ENCODE assay signal across 8 cellular contexts in genomic region chr19:3761382-3762129, GRCh38. TPM values are rescaled to one million over a fixed set of nuclear protein-coding genes. Genes with fewer than 3 reads are reported as not detected.
A peak's percentile ranks its signal among the peaks of the same experiment; 100 is the strongest.
DNase-seq lines count a peak whose midpoint lies in the region; ATAC-seq and TF ChIP-seq lines count a peak whose summit lies in the region.

A gene with protein sequence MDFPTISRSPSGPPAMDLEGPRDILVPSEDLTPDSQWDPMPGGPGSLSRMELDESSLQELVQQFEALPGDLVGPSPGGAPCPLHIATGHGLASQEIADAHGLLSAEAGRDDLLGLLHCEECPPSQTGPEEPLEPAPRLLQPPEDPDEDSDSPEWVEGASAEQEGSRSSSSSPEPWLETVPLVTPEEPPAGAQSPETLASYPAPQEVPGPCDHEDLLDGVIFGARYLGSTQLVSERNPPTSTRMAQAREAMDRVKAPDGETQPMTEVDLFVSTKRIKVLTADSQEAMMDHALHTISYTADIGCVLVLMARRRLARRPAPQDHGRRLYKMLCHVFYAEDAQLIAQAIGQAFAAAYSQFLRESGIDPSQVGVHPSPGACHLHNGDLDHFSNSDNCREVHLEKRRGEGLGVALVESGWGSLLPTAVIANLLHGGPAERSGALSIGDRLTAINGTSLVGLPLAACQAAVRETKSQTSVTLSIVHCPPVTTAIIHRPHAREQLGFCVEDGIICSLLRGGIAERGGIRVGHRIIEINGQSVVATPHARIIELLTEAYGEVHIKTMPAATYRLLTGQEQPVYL (minus strand): TSS chr19:3761692. CDS start chr19:3760264, 1,428 bp downstream.

- H3K79me2 ChIP-seq in OCI-LY3 (ENCODE audit: low read length): peaks cover 37% of the 10 kb centered on the region

- peak within 1 kb of the TSS; percentile 100 for H3K27ac Mint-ChIP-seq in CD4-positive, alpha-beta memory T cell

- no peaks in the 10 kb centered on the region for H3K27me3 ChIP-seq in CD4-positive, alpha-beta memory T cell (ENCODE audit: insufficient read depth, low read length)
- no peaks in the 10 kb centered on the region for H3K27me3 ChIP-seq in IMR-90 (ENCODE audit: control insufficient read depth, insufficient read depth, low read length)
- no peaks in the 10 kb centered on the region for H3K27me3 ChIP-seq in OCI-LY3 (ENCODE audit: low read depth, low read length)

- H3K9me3 Mint-ChIP-seq in CD4-positive, alpha-beta memory T cell: peaks cover 0 to 3% (median 0%) of the 10 kb centered on the region in 8 donors

- peaks cover 46% of the 10 kb centered on the region for H3K4me1 ChIP-seq in CD4-positive, alpha-beta memory T cell (ENCODE audit: insufficient read depth, low read length)
- peaks cover 2% of the 10 kb centered on the region; the same call in 1 of the 2 replicates for H3K4me1 ChIP-seq in IMR-90 (ENCODE audit: control insufficient read depth, insufficient read depth, low read length)
- peaks cover 7% of the 10 kb centered on the region for H3K4me1 ChIP-seq in OCI-LY3 (ENCODE audit: low read length)

- peak within 1 kb of the TSS; percentile 93 for H2BK5ac ChIP-seq in IMR-90 (ENCODE audit: low read depth, low read length, poor library complexity, severe bottlenecking)

- POLR2A ChIA-PET in CD4-positive, alpha-beta memory T cell (lab: Charles Lee; ENCODE audit: partially characterized antibody): interaction anchor here (0.6 to 3.8 kb wide), 28 partner anchors 9 to 1207 kb away, joined by 3 to 46 read pairs (median 7); partner anchors contain the start of genes DAPK3, DOHH, EEF2 and KDM4B
- POLR2A ChIA-PET in IMR-90 (lab: Charles Lee; ENCODE audit: unreplicated experiment): no interaction called here

- peak within 1 kb of the TSS; percentile 96 for H2AK5ac ChIP-seq in IMR-90 (ENCODE audit: low read depth, low read length)

- dilution Hi-C loops in IMR-90 (cut with HindIII; ENCODE audit: low sequenced_read_pairs, unreplicated experiment): no loop called here

- peak within 1 kb of the TSS; percentile 41; the same call in 1 of the 2 replicates for H2BK120ac ChIP-seq in IMR-90 (ENCODE audit: low read depth, low read length)

- peak; percentile 76 for TF ChIP-seq CTCF in IMR-90 (conservative IDR thresholded peaks at IDR 0.05; ENCODE audit: low read depth, low read length)
- peak; percentile 88 for TF ChIP-seq CTCF in OCI-LY3 (IDR thresholded peaks at IDR 0.05; ENCODE audit: low read depth, low read length)

- peak; percentile 90 to 94 (median 92) for DNase-seq in CD4-positive, alpha-beta memory T cell
- DNase-seq in IMR-90 (peak; percentile 83), activated T-cell treated with anti-CD3 and anti-CD28 coated beads for 24 hours (ENCODE audit: low read depth) (peak; percentile 95), epithelial cell of prostate (ENCODE audit: low read depth, low spot score) (peak; percentile 14), mucosa of gallbladder (ENCODE audit: low spot score) (peak; percentile 92)
- DNase-seq in stimulated activated CD8-positive, alpha-beta memory T cell treated with anti-CD3 and anti-CD28 coated beads, Interleukin-4, amount 100 ng/mL, for 24 hours (ENCODE audit: low read depth): peak; percentile 95

- peak within 1 kb of the TSS; percentile 96 to 99 (median 98) for H3K4me3 Mint-ChIP-seq in CD4-positive, alpha-beta memory T cell

- peaks cover 18 to 36% of the 10 kb centered on the region in 2 experiments for H3K79me1 ChIP-seq in IMR-90 (ENCODE audit: low read depth in 1 of 2, low read length in 2 of 2)

- peak within 1 kb of the TSS; percentile 25; the same call in 1 of the 3 replicates for H2BK15ac ChIP-seq in IMR-90 (ENCODE audit: low read depth, low read length)

- peaks cover 19 to 61% (median 35%) of the 10 kb centered on the region in 4 donors for H3K4me1 Mint-ChIP-seq in CD4-positive, alpha-beta memory T cell

- H3K4me3 ChIP-seq in CD4-positive, alpha-beta memory T cell (ENCODE audit: low read length in 2 of 2): peak within 1 kb of the TSS; percentile 91 to 98
- H3K4me3 ChIP-seq in IMR-90 (ENCODE audit: insufficient read depth, low read depth, low read length): peak within 1 kb of the TSS; percentile 87
- peak within 1 kb of the TSS; percentile 96 for H3K4me3 ChIP-seq in OCI-LY3 (ENCODE audit: low read length)

- H3K9me3 ChIP-seq in CD4-positive, alpha-beta memory T cell (ENCODE audit: control insufficient read depth in 1 of 2, low read length in 2 of 2): no peaks in the 10 kb centered on the region
- no peaks in the 10 kb centered on the region for H3K9me3 ChIP-seq in IMR-90 (ENCODE audit: control insufficient read depth, insufficient read depth, low read length)
- no peaks in the 10 kb centered on the region for H3K9me3 ChIP-seq in OCI-LY3 (ENCODE audit: insufficient read depth, low read length)

- peaks cover 0 to 2% of the 10 kb centered on the region in 2 donors for H3K27me3 Mint-ChIP-seq in CD4-positive, alpha-beta memory T cell

- ATAC-seq in GM21367 (IDR thresholded peaks at IDR 0.05; ENCODE audit: unreplicated experiment) (peak; percentile 36), IMR-90 (ENCODE audit: low read depth) (peak; percentile 62)

- H3K9me1 ChIP-seq in IMR-90 (ENCODE audit: insufficient read depth, low read length): peaks cover 3% of the 10 kb centered on the region; the same call in 1 of the 2 replicates

- H4K8ac ChIP-seq in IMR-90 (ENCODE audit: low read depth in 2 of 2, low read length in 2 of 2): peak within 1 kb of the TSS; percentile 80 to 97

- H3K9ac ChIP-seq in IMR-90 (ENCODE audit: low read depth, low read length) (peak within 1 kb of the TSS; percentile 95), OCI-LY3 (ENCODE audit: low read length) (peak within 1 kb of the TSS; percentile 97)

- peak within 1 kb of the TSS; percentile 76 for H4K5ac ChIP-seq in IMR-90 (ENCODE audit: low read depth, low read length)

- H3K36me3 ChIP-seq in CD4-positive, alpha-beta memory T cell (ENCODE audit: insufficient read depth, low read length): peaks cover 12% of the 10 kb centered on the region
- H3K36me3 ChIP-seq in IMR-90 (ENCODE audit: control insufficient read depth, insufficient read depth, low read length) (peaks cover 10% of the 10 kb centered on the region; the same call in 1 of the 2 replicates), OCI-LY3 (replicated peaks; ENCODE audit: low read depth, low read length) (peaks cover 13% of the 10 kb centered on the region)

- no peak for TF ChIP-seq RAD21 in IMR-90 (IDR thresholded peaks at IDR 0.05; ENCODE audit: low read length)

- peaks cover 7 to 38% of the 10 kb centered on the region in 2 donors for H3K36me3 Mint-ChIP-seq in CD4-positive, alpha-beta memory T cell

- intact Hi-C loops in CD4-positive, alpha-beta memory T cell (cut with micrococcal nuclease): loop anchor here (1.0 to 5.0 kb wide), 6 partner anchors 40 to 711 kb away; partner anchors contain the start of genes DAPK3, EEF2 and HDGFL2
- intact Hi-C loops in IMR-90 (cut with micrococcal nuclease): no loop called here

- peak within 1 kb of the TSS; percentile 35 for H3K18ac ChIP-seq in IMR-90 (ENCODE audit: low read depth, low read length)

- H3K56ac ChIP-seq in IMR-90 (ENCODE audit: extremely low read depth, insufficient read depth, low read length): peak within 1 kb of the TSS; percentile 83

- peak within 1 kb of the TSS; percentile 100 for H3K27ac ChIP-seq in CD4-positive, alpha-beta memory T cell (ENCODE audit: low read depth, low read length)
- H3K27ac ChIP-seq in IMR-90 (ENCODE audit: insufficient read depth, low read length) (peak within 1 kb of the TSS; percentile 97), OCI-LY3 (ENCODE audit: low read length) (peak within 1 kb of the TSS; percentile 91), epithelial cell of prostate (peak within 1 kb of the TSS; percentile 96)

- H2AFZ ChIP-seq in IMR-90 (replicated peaks; ENCODE audit: low read length, poor library complexity) (peak within 1 kb of the TSS; percentile 99), OCI-LY3 (ENCODE audit: low read depth, low read length) (peak within 1 kb of the TSS; percentile 85)

- 0% methylated on average over 15 of the region's 45 CpGs; no CpG with 5 or more reads in 1 of the 2 experiments for WGBS in IMR-90 (ENCODE audit: extremely low coverage in 2 of 2, insufficient read length in 1 of 2), 2 experiments

- peak within 1 kb of the TSS; percentile 87 for H3K23ac ChIP-seq in IMR-90 (ENCODE audit: low read depth, low read length)

- H2BK20ac ChIP-seq in IMR-90 (ENCODE audit: low read depth, low read length): 0 out of 2 replicates have a peak within 1 kb of the TSS, but pooled peaks have one; percentile 12

- peak within 1 kb of the TSS; percentile 89 for H3K4me2 ChIP-seq in IMR-90 (ENCODE audit: low read depth, low read length)
- H3K4me2 ChIP-seq in OCI-LY3 (ENCODE audit: low read length): peak within 1 kb of the TSS; percentile 84

- H4K91ac ChIP-seq in IMR-90 (ENCODE audit: insufficient read depth, low read depth, low read length): peak within 1 kb of the TSS; percentile 80

- BruUV-seq in IMR-90 (replicated peaks; lab: Mats Ljungman, UMichigan): no TSS peak

- H3K14ac ChIP-seq in IMR-90 (replicated peaks; ENCODE audit: low read depth, low read length): peak within 1 kb of the TSS; percentile 96

- H4K20me1 ChIP-seq in IMR-90 (ENCODE audit: insufficient read depth, low read length): no peaks in the 10 kb centered on the region
- no peaks in the 10 kb centered on the region for H4K20me1 ChIP-seq in OCI-LY3 (ENCODE audit: insufficient read depth, low read length)

- peak; percentile 66; the same call in 1 of the 2 replicates for TF ChIP-seq POLR2A in IMR-90 (IDR thresholded peaks at IDR 0.05; ENCODE audit: low read depth, low read length)

- CTCF ChIA-PET in CD4-positive, alpha-beta memory T cell (lab: Charles Lee; ENCODE audit: partially characterized antibody): interaction anchor here (0.5 to 9.7 kb wide), 15 partner anchors 9 to 224 kb away, joined by 3 to 82 read pairs (median 6); partner anchors contain the start of gene EEF2
- CTCF ChIA-PET in IMR-90 (lab: Yijun Ruan, JAX): interaction anchor here (0.5 to 0.7 kb wide), 2 partner anchors 30 to 227 kb away, joined by 3 to 4 read pairs; no protein-coding TSS in a partner anchor

- in situ Hi-C loops in IMR-90 (cut with MboI; ENCODE audit: low sequenced_read_pairs): no loop called here

- peak within 1 kb of the TSS; percentile 98 for H2AK9ac ChIP-seq in IMR-90 (replicated peaks; ENCODE audit: low read depth, low read length, poor library complexity)

- H3K4ac ChIP-seq in IMR-90 (ENCODE audit: low read depth, low read length): peak within 1 kb of the TSS; percentile 92

RNA-seq across cellular contexts. Expression of the gene that starts here (rescaled TPM):
- total RNA-seq in CD4-positive, alpha-beta memory T cell: 10 to 100 TPM; 83.4 to 86.3 TPM
- polyA plus RNA-seq in CD4-positive, alpha-beta memory T cell: 10 to 100 TPM; 33.1 to 37.0 TPM
- total RNA-seq in IMR-90 (2012; rRNA removed) (8.6 and 9.5 TPM in 2 replicates), mucosa of gallbladder (32.8 TPM)
- polyA plus RNA-seq in IMR-90 (2012; rRNA removed): 18.4 and 21.0 TPM in 2 replicates
- polyA plus RNA-seq in IMR-90 (2012; cell fraction: cytosol; rRNA removed): 10.4 and 19.6 TPM in 2 replicates
- polyA plus RNA-seq in IMR-90 (2012; cell fraction: nucleus; rRNA removed; ENCODE audit: low replicate concordance): 54.4 and 140 TPM in 2 replicates

Comparison
In these comparisons a context has a peak if more than half of its experiments do, and no peak if none do; other contexts are left out.
1. Peak in every context shown above with its lines: DNase-seq, ATAC-seq, H3K4me3 ChIP-seq and H3K27ac ChIP-seq.
2. DNase-seq: peak in every context shown above with its lines; median percentile 95 in activated T-cell treated with anti-CD3 and anti-CD28 coated beads for 24 hours; 95 in stimulated activated CD8-positive, alpha-beta memory T cell treated with anti-CD3 and anti-CD28 coated beads, Interleukin-4, amount 100 ng/mL, for 24 hours; 92 in CD4-positive, alpha-beta memory T cell; 92 in mucosa of gallbladder; 83 in IMR-90; 14 in epithelial cell of prostate.